In the genomic region with DNA sequence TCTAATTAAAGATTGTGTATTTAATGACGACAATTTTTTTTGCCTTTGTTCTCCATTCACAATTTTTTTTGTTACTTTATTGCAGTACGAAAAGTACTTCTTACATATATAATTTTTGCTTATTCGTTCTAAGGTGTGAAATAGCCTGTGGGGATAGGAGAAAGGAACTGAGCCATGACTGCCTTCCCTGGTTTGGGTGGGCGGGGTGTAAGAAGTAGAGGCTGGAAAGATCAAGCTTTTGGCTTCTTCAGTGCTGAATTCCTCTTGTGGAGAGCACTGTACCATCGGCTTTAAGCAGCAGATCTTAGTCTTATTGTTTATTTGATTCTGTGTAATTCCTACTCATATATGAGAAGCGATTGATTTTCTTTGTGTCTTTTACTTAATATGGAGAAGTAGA, we compare ENCODE assay signal across 21 cellular contexts.
"Had no signal": no experiment of that assay in that cellular context is flagged by ENCODE, and none has a peak within 500 bp of the region (broad histone marks: within the 10 kb centered on the region; RNA-seq: fewer than 3 reads in every experiment).

No MANE protein-coding gene starts in this region.

- H3K4me1 ChIP-seq: SJSA1 had no signal

- H3K4me3 ChIP-seq: K562, SJSA1, SK-N-MC had no signal

- ATAC-seq: K562 had no signal

- H3K36me3 ChIP-seq: SJSA1 had no signal

- H3K27ac Mint-ChIP-seq: IgD-negative memory B cell had no signal

- H3K27ac ChIP-seq: KMS-11, SJSA1, SK-N-MC had no signal

- H3K4me2 ChIP-seq: KMS-11 had no signal

- H3K9me3 ChIP-seq: SJSA1 had no signal

- H3K4me3 Mint-ChIP-seq: IgD-negative memory B cell had no signal

- DNase-seq: MV-4-11, NCI-H1048, NCI-H1105, NCI-H1417, NCI-H1436 treated with DMSO at 0.1 percent for 48 hours, NCI-H1694, NCI-H187 treated with DMSO at 0.1 percent for 48 hours, NCI-H2029 treated with DMSO at 0.1 percent for 48 hours, NCI-H2171 treated with DMSO at 0.1 percent for 48 hours, NCI-H2227 treated with DMSO at 0.1 percent for 48 hours, NCI-H524, NCI-H526 treated with DMSO at 0.1 percent for 48 hours, NCI-H748 treated with DMSO at 0.1 percent for 48 hours, Right ventricle myocardium superior, RPMI8226, SIG-M5 had no signal

- H3K9me3 Mint-ChIP-seq: IgD-negative memory B cell had no signal

- H3K27me3 ChIP-seq: SJSA1 had no signal

- H3K9ac ChIP-seq: KMS-11 had no signal

- H3K27me3 Mint-ChIP-seq: IgD-negative memory B cell had no signal
